ENCODE assay signal across 34 cellular contexts in the genomic region with DNA sequence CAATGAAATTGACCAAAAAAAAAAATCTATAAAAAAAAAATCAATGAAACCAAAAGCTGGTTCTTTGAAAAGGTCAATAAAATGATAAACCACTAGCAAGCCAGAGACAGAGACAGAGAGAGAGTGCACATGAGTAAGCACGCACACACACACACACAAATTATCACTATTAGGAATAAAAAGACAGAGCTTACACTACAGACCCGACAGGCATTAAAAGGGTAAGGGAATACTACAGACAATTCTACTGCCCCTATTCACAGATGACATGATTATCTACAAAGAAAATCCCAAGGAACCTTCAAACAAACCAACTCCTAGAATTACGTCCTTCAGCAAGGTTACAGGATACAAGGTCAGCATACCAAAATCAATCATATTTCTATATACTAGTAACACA.
"Had no signal": no experiment of that assay in that cellular context is flagged by ENCODE, and none has a peak within 500 bp of the region (broad histone marks: within the 10 kb centered on the region; RNA-seq: fewer than 3 reads in every experiment).

No MANE protein-coding gene starts in this region.

- H3K36me3 ChIP-seq: adrenal gland had no signal

- H3K4me3 Mint-ChIP-seq: activated CD4-positive, alpha-beta memory T cell treated with anti-CD3 and anti-CD28 coated beads for 36 hours; activated CD4-positive, alpha-beta T cell treated with anti-CD3 and anti-CD28 coated beads for 36 hours; activated CD4-positive, alpha-beta T cell treated with anti-CD3 and anti-CD28 coated beads, Interleukin-2, amount 10 ng/mL, durations not matched to agents 24 days and 14 days; activated CD8-positive, alpha-beta memory T cell treated with anti-CD3 and anti-CD28 coated beads, Interleukin-2, amount 10 ng/mL, durations not matched to agents 7 days and 5 days; activated CD8-positive, alpha-beta T cell treated with anti-CD3 and anti-CD28 coated beads, Interleukin-2, amount 10 ng/mL, durations not matched to agents 7 days and 5 days; activated naive CD4-positive, alpha-beta T cell treated with anti-CD3 and anti-CD28 coated beads for 36 hours; activated naive CD4-positive, alpha-beta T cell treated with anti-CD3 and anti-CD28 coated beads, Interleukin-2, amount 50 U/mL, for 24 hours; activated naive CD8-positive, alpha-beta T cell treated with anti-CD3 and anti-CD28 coated beads for 36 hours; activated naive CD8-positive, alpha-beta T cell treated with anti-CD3 and anti-CD28 coated beads, Interleukin-2, amount 50 U/mL, for 24 hours; activated T-helper 1 cell treated with anti-CD3 and anti-CD28 coated beads, Interleukin-12 subunit alpha, Interleukin-12 subunit beta, Interleukin-2, Interleukin-4 antibody, amounts not matched to agents 30 ng/mL and 10 ng/mL and 1 ng/mL, durations not matched to agents 14 hours and 24 hours and 36 hours; effector memory CD8-positive, alpha-beta T cell had no signal

- FAIRE-seq: colon had no signal

- H3K27me3 Mint-ChIP-seq: activated CD4-positive, alpha-beta memory T cell treated with anti-CD3 and anti-CD28 coated beads for 36 hours; activated CD4-positive, alpha-beta T cell treated with anti-CD3 and anti-CD28 coated beads for 36 hours; activated CD4-positive, alpha-beta T cell treated with anti-CD3 and anti-CD28 coated beads, Interleukin-2, amount 10 ng/mL, durations not matched to agents 24 days and 14 days; activated CD8-positive, alpha-beta memory T cell treated with anti-CD3 and anti-CD28 coated beads, Interleukin-2, amount 10 ng/mL, durations not matched to agents 7 days and 5 days; activated naive CD4-positive, alpha-beta T cell treated with anti-CD3 and anti-CD28 coated beads, Interleukin-2, amount 50 U/mL, for 24 hours; activated naive CD8-positive, alpha-beta T cell treated with anti-CD3 and anti-CD28 coated beads for 36 hours; activated naive CD8-positive, alpha-beta T cell treated with anti-CD3 and anti-CD28 coated beads, Interleukin-2, amount 50 U/mL, for 24 hours; effector memory CD8-positive, alpha-beta T cell had no signal

- H3K27ac Mint-ChIP-seq: activated CD4-positive, alpha-beta memory T cell treated with anti-CD3 and anti-CD28 coated beads for 36 hours; activated CD4-positive, alpha-beta T cell treated with anti-CD3 and anti-CD28 coated beads for 36 hours; activated CD4-positive, alpha-beta T cell treated with anti-CD3 and anti-CD28 coated beads, Interleukin-2, amount 10 ng/mL, durations not matched to agents 24 days and 14 days; activated CD8-positive, alpha-beta memory T cell treated with anti-CD3 and anti-CD28 coated beads, Interleukin-2, amount 10 ng/mL, durations not matched to agents 7 days and 5 days; activated CD8-positive, alpha-beta T cell treated with anti-CD3 and anti-CD28 coated beads, Interleukin-2, amount 10 ng/mL, durations not matched to agents 7 days and 5 days; activated naive CD4-positive, alpha-beta T cell treated with anti-CD3 and anti-CD28 coated beads for 36 hours; activated naive CD4-positive, alpha-beta T cell treated with anti-CD3 and anti-CD28 coated beads, Interleukin-2, amount 50 U/mL, for 24 hours; activated naive CD8-positive, alpha-beta T cell treated with anti-CD3 and anti-CD28 coated beads for 36 hours; activated naive CD8-positive, alpha-beta T cell treated with anti-CD3 and anti-CD28 coated beads, Interleukin-2, amount 50 U/mL, for 24 hours; activated T-helper 1 cell treated with anti-CD3 and anti-CD28 coated beads, Interleukin-12 subunit alpha, Interleukin-12 subunit beta, Interleukin-2, Interleukin-4 antibody, amounts not matched to agents 30 ng/mL and 10 ng/mL and 1 ng/mL, durations not matched to agents 14 hours and 24 hours and 36 hours; activated T-helper 2 cell treated with anti-CD3 and anti-CD28 coated beads, Interferon-gamma antibody, Interleukin-2, Interleukin-4, amounts not matched to agents 10 μg/mL and 5 μg/mL and 100 μg/mL, durations not matched to agents 14 hours and 24 hours and 36 hours; effector memory CD8-positive, alpha-beta T cell had no signal

- H3K4me1 ChIP-seq: adrenal gland, foreskin keratinocyte had no signal

- H3K4me1 Mint-ChIP-seq: activated CD4-positive, alpha-beta T cell treated with anti-CD3 and anti-CD28 coated beads for 36 hours; activated CD8-positive, alpha-beta memory T cell treated with anti-CD3 and anti-CD28 coated beads, Interleukin-2, amount 10 ng/mL, durations not matched to agents 7 days and 5 days; activated naive CD8-positive, alpha-beta T cell treated with anti-CD3 and anti-CD28 coated beads, Interleukin-2, amount 50 U/mL, for 24 hours had no signal

- H3K9me3 Mint-ChIP-seq: activated naive CD4-positive, alpha-beta T cell treated with anti-CD3 and anti-CD28 coated beads, Interleukin-2, amount 50 U/mL, for 24 hours had no signal

- H3K27ac ChIP-seq: adrenal gland, body of pancreas, esophagus muscularis mucosa, foreskin keratinocyte, gastrocnemius medialis, heart left ventricle, WERI-Rb-1 had no signal

- H3K4me3 ChIP-seq: adrenal gland, body of pancreas, esophagus muscularis mucosa, gastrocnemius medialis, heart left ventricle had no signal

- ATAC-seq: activated CD4-positive, alpha-beta T cell treated with anti-CD3 and anti-CD28 coated beads for 36 hours; activated CD8-positive, alpha-beta memory T cell treated with anti-CD3 and anti-CD28 coated beads, Interleukin-2, amount 10 ng/mL, durations not matched to agents 7 days and 5 days; activated CD8-positive, alpha-beta T cell treated with anti-CD3 and anti-CD28 coated beads, Interleukin-2, amount 10 ng/mL, durations not matched to agents 7 days and 5 days; activated naive CD8-positive, alpha-beta T cell treated with anti-CD3 and anti-CD28 coated beads, Interleukin-2, amount 50 U/mL, for 24 hours; body of pancreas; effector memory CD8-positive, alpha-beta T cell; foreskin keratinocyte; gastrocnemius medialis; heart left ventricle had no signal

- DNase-seq: activated CD4-positive, alpha-beta memory T cell treated with anti-CD3 and anti-CD28 coated beads for 36 hours; activated CD4-positive, alpha-beta T cell treated with anti-CD3 and anti-CD28 coated beads for 36 hours; activated CD4-positive, alpha-beta T cell treated with anti-CD3 and anti-CD28 coated beads, Interleukin-2, amount 10 ng/mL, durations not matched to agents 24 days and 14 days; activated CD4-positive, CD25-positive, alpha-beta regulatory T cell; activated CD4-positive, CD25-positive, alpha-beta regulatory T cell treated with anti-CD3 and anti-CD28 coated beads, Interleukin-2, amount 50 U/mL, for 72 hours; activated CD8-positive, alpha-beta memory T cell treated with anti-CD3 and anti-CD28 coated beads, Interleukin-2, amount 10 ng/mL, durations not matched to agents 7 days and 5 days; activated CD8-positive, alpha-beta memory T cell treated with anti-CD3 and anti-CD28 coated beads, Interleukin-2, amount 50 U/mL, for 4 hours; activated CD8-positive, alpha-beta T cell treated with anti-CD3 and anti-CD28 coated beads, Interleukin-2, amount 10 ng/mL, durations not matched to agents 7 days and 5 days; activated effector memory CD4-positive, alpha-beta T cell treated with anti-CD3 and anti-CD28 coated beads, Interleukin-2, amount 50 U/mL, for 16 hours; activated naive CD4-positive, alpha-beta T cell treated with anti-CD3 and anti-CD28 coated beads for 36 hours; activated naive CD8-positive, alpha-beta T cell treated with anti-CD3 and anti-CD28 coated beads for 36 hours; activated naive CD8-positive, alpha-beta T cell treated with anti-CD3 and anti-CD28 coated beads, Interleukin-2, amount 50 U/mL, for 24 hours; activated T-cell treated with anti-CD3 and anti-CD28 coated beads, Interleukin-2, amount 50 U/mL, for 1 hour; activated T-cell treated with anti-CD3 and anti-CD28 coated beads, Interleukin-2, amount 50 U/mL, for 48 hours; adrenal gland; amygdala; aorta; body of pancreas; caudate nucleus; cortex of kidney; dermis blood vessel endothelial cell; effector CD4-positive, alpha-beta T cell; effector memory CD8-positive, alpha-beta T cell; foreskin keratinocyte; gastrocnemius medialis; glutamatergic neuron; heart left ventricle; T-helper 2 cell; WERI-Rb-1 had no signal

- H3K9me3 ChIP-seq: body of pancreas, gastrocnemius medialis had no signal
